ENCODE assay signal across 10 cellular contexts in the genomic region with DNA sequence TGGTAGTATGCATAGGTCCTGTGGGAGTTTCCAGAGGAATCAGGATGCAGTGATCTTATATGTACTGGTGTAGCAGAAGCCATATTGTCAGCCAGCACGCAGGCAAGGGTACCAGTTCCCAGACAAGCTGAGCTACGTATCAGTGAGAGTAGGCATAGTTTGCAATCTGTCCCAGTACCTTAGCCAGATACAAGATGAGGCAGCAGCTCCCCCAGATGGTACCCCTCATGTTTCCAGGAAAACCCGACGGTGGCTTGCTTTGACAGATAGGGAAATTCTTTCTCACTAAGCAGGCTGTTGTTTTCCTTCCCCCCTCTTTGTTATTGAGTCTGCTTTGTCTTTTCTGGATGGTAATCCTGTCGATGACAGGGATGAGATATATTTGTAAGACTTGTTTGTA.
A peak's percentile ranks its signal among the peaks of the same experiment; 100 is the strongest.
DNase-seq lines count a peak whose midpoint lies in the region; ATAC-seq, FAIRE-seq and TF ChIP-seq lines count a peak whose summit lies in the region.
"Had no signal": no experiment of that assay in that cellular context is flagged by ENCODE, and none has a peak within 500 bp of the region (broad histone marks: within the 10 kb centered on the region; RNA-seq: fewer than 3 reads in every experiment).

No MANE protein-coding gene starts in this region.

- H3K9me3 ChIP-seq in CD8-positive, alpha-beta T cell (ENCODE audit: low read length) = no peaks in the 10 kb centered on the region
- H3K9me3 ChIP-seq in prostate gland = no peaks in the 10 kb centered on the region

- CTCF ChIA-PET in CD8-positive, alpha-beta T cell (lab: Charles Lee) = interaction anchor here (0.5 to 3.4 kb wide), 18 partner anchors 12 to 199 kb away, joined by 3 to 21 read pairs (median 4); partner anchors contain the start of gene STIM1
- CTCF ChIA-PET in T-cell (lab: Charles Lee) = interaction anchor here (0.5 to 2.0 kb wide), 4 partner anchors 10 to 136 kb away, joined by 3 to 8 read pairs (median 5); partner anchors contain the start of gene STIM1 (in 1 of the 2)

- no peak overlapping the region for H3K4me3 ChIP-seq in CD8-positive, alpha-beta T cell (ENCODE audit: low read depth, low read length)
- H3K4me3 ChIP-seq in prostate gland = no peak overlapping the region

- peaks cover 91% of the 10 kb centered on the region for H3K4me1 Mint-ChIP-seq in CD8-positive, alpha-beta T cell (ENCODE audit: low read depth)
- H3K4me1 Mint-ChIP-seq in T-cell (peaks cover 87 to 95% (median 90%) of the 10 kb centered on the region in 3 donors), naive B cell (peaks cover 47 to 62% (median 57%) of the 10 kb centered on the region in 3 donors)
- H3K4me1 Mint-ChIP-seq in activated naive CD8-positive, alpha-beta T cell (ENCODE audit: low read depth) = peaks cover 88% of the 10 kb centered on the region

- peaks cover 78% of the 10 kb centered on the region for H3K4me1 ChIP-seq in CD8-positive, alpha-beta T cell (ENCODE audit: insufficient read depth, low read length)
- H3K4me1 ChIP-seq in prostate gland (replicated peaks) = no peaks in the 10 kb centered on the region

- H3K27me3 ChIP-seq in CD8-positive, alpha-beta T cell (ENCODE audit: insufficient read depth, low read length) = no peaks in the 10 kb centered on the region
- no peaks in the 10 kb centered on the region for H3K27me3 ChIP-seq in prostate gland (replicated peaks; ENCODE audit: insufficient read depth)

- no peak for FAIRE-seq in RCC 7860 (lab: Jason Lieb, UNC)

- TF ChIP-seq POLR2A in prostate gland (IDR thresholded peaks at IDR 0.05) = no peak

- no peaks in the 10 kb centered on the region for H3K27me3 Mint-ChIP-seq in CD8-positive, alpha-beta T cell (ENCODE audit: low read depth)
- no peaks in the 10 kb centered on the region for H3K27me3 Mint-ChIP-seq in T-cell
- no peaks in the 10 kb centered on the region for H3K27me3 Mint-ChIP-seq in activated naive CD8-positive, alpha-beta T cell
- no peaks in the 10 kb centered on the region for H3K27me3 Mint-ChIP-seq in naive B cell

- H3K36me3 ChIP-seq in CD8-positive, alpha-beta T cell (ENCODE audit: insufficient read depth, low read length) = no peaks in the 10 kb centered on the region
- no peaks in the 10 kb centered on the region for H3K36me3 ChIP-seq in prostate gland

- POLR2A ChIA-PET in CD8-positive, alpha-beta T cell (lab: Charles Lee) = interaction anchor here (0.6 to 3.0 kb wide), 5 partner anchors 79 to 157 kb away, joined by 3 to 15 read pairs (median 4); partner anchors contain the start of genes RHOG and STIM1
- POLR2A ChIA-PET in T-cell (lab: Charles Lee) = interaction anchor here in 1 of 2 donors (1.0 kb wide), 1 partner anchor 23 kb away, joined by 3 read pairs; no protein-coding TSS in a partner anchor

- intact Hi-C loops in CD8-positive, alpha-beta T cell (cut with DNase I, micrococcal nuclease) = loop anchor here (1.0 to 5.0 kb wide), 5 partner anchors 43 to 136 kb away; no protein-coding TSS in a partner anchor
- intact Hi-C loops in prostate gland (cut with DNase I) = no loop called here

- H3K27ac ChIP-seq in CD8-positive, alpha-beta T cell (ENCODE audit: low read depth, low read length) = no peak overlapping the region
- no peak overlapping the region for H3K27ac ChIP-seq in prostate gland

- H3K4me3 Mint-ChIP-seq in CD8-positive, alpha-beta T cell = no peak overlapping the region
- H3K4me3 Mint-ChIP-seq in T-cell (peak overlapping the region in 1 of 3 donors; percentile 4), naive B cell (no peak overlapping the region)
- peak overlapping the region; percentile 43 for H3K4me3 Mint-ChIP-seq in activated naive CD8-positive, alpha-beta T cell

- no peaks in the 10 kb centered on the region for H3K9me3 Mint-ChIP-seq in CD8-positive, alpha-beta T cell
- no peaks in the 10 kb centered on the region for H3K9me3 Mint-ChIP-seq in T-cell
- H3K9me3 Mint-ChIP-seq in activated naive CD8-positive, alpha-beta T cell (ENCODE audit: low read depth) = no peaks in the 10 kb centered on the region
- no peaks in the 10 kb centered on the region for H3K9me3 Mint-ChIP-seq in naive B cell

- peak overlapping the region; percentile 92 for H3K27ac Mint-ChIP-seq in CD8-positive, alpha-beta T cell
- peak overlapping the region; percentile 73 to 84 for H3K27ac Mint-ChIP-seq in T-cell
- H3K27ac Mint-ChIP-seq in activated naive CD8-positive, alpha-beta T cell = peak overlapping the region; percentile 97
- peak overlapping the region in 5 of 6 donors; percentile 10 to 79 (median 43) for H3K27ac Mint-ChIP-seq in naive B cell

- TF ChIP-seq CTCF in CD8-positive, alpha-beta T cell (IDR thresholded peaks at IDR 0.05) = peak; percentile 21
- TF ChIP-seq CTCF in prostate gland (IDR thresholded peaks at IDR 0.05) = no peak

- H3K36me3 Mint-ChIP-seq in CD8-positive, alpha-beta T cell = peaks cover 25% of the 10 kb centered on the region
- H3K36me3 Mint-ChIP-seq in T-cell (peaks cover 11% of the 10 kb centered on the region), naive B cell (peaks cover 4 to 17% of the 10 kb centered on the region in 2 donors)
- peaks cover under 1% of the 10 kb centered on the region for H3K36me3 Mint-ChIP-seq in activated naive CD8-positive, alpha-beta T cell

- peak; percentile 77 for ATAC-seq in CD8-positive, alpha-beta T cell
- ATAC-seq in T-cell (replicated peaks in 1 of 4) = peak in 3 of 4 experiments; percentile 67 to 78 (median 69)
- ATAC-seq in naive B cell (ENCODE audit: low read depth in 2 of 2) = peak; percentile 78 to 84
- ATAC-seq in GM18868 (IDR thresholded peaks at IDR 0.05; ENCODE audit: unreplicated experiment) = no peak

- DNase-seq in CD8-positive, alpha-beta T cell = peak in 5 of 7 experiments; percentile 12 to 61 (median 43)
- peak in 31 of 34 experiments; percentile 3 to 52 (median 27) for DNase-seq in T-cell
- peak; percentile 32 for DNase-seq in naive B cell
- DNase-seq in prostate gland (ENCODE audit: low spot score) = no peak
- DNase-seq in glomerular visceral epithelial cell (ENCODE audit: extremely low spot score) = no peak
- DNase-seq in RCC 7860 (ENCODE audit: low spot score) = no peak
- DNase-seq: right cardiac atrium, SIG-M5 had no signal

- WGBS in prostate gland = 50% methylated on average over 5 of the region's 5 CpGs

Comparison
In these comparisons a context has a peak if more than half of its experiments do, and no peak if none do; other contexts are left out.
1. DNase-seq: peak in CD8-positive, alpha-beta T cell (5 of 7), T-cell (31 of 34) and naive B cell (single experiment); none in prostate gland (single experiment), glomerular visceral epithelial cell (single experiment) and RCC 7860 (single experiment).
2. H3K27ac Mint-ChIP-seq: peak in every context shown above with its lines; median percentile 97 in activated naive CD8-positive, alpha-beta T cell; 92 in CD8-positive, alpha-beta T cell; 78 in T-cell; 43 in naive B cell.